In genomic region chr1:11488966-11489625, GRCh38 we compare ENCODE assay signal across 17 cellular contexts. TPM values are rescaled to one million over a fixed set of nuclear protein-coding genes. Genes with fewer than 3 reads are reported as not detected.
DNase-seq lines count a peak whose midpoint lies in the region; ATAC-seq and TF ChIP-seq lines count a peak whose summit lies in the region.
"Had no signal": no experiment of that assay in that cellular context is flagged by ENCODE, and none has a peak within 500 bp of the region (broad histone marks: within the 10 kb centered on the region; RNA-seq: fewer than 3 reads in every experiment).

No MANE protein-coding gene starts in this region.

- H3K14ac ChIP-seq in neuronal stem cell (ENCODE audit: low read length) = no peak overlapping the region

- peaks cover 8% of the 10 kb centered on the region; the same call in 1 of the 2 replicates for H3K36me3 Mint-ChIP-seq in WTC11
- peaks cover 0 to 4% (median 0%) of the 10 kb centered on the region in 5 donors for H3K36me3 Mint-ChIP-seq in naive thymus-derived CD4-positive, alpha-beta T cell
- H3K36me3 Mint-ChIP-seq in activated naive CD8-positive, alpha-beta T cell treated with anti-CD3 and anti-CD28 coated beads for 36 hours = no peaks in the 10 kb centered on the region
- H3K36me3 Mint-ChIP-seq: CD4-positive, alpha-beta memory T cell had no signal

- no CpG with 5 or more reads among the region's 11 CpGs for WGBS in neuronal stem cell (ENCODE audit: extremely low coverage in 2 of 2, insufficient read length in 2 of 2, insufficient replicate concordance in 1 of 2), 2 donors

- DNase-seq in WTC11 (ENCODE audit: low spot score) (peak; percentile 9), neuronal stem cell (ENCODE audit: low spot score) (no peak), sciatic nerve (ENCODE audit: low spot score) (peak; percentile 33), GM20000 (ENCODE audit: low spot score) (no peak)
- DNase-seq in naive thymus-derived CD4-positive, alpha-beta T cell = no peak
- DNase-seq in activated naive CD8-positive, alpha-beta T cell treated with anti-CD3 and anti-CD28 coated beads for 36 hours = no peak
- DNase-seq: C1 segment of cervical spinal cord; Calu3; CD4-positive, alpha-beta memory T cell; COR-L47; DMS53; DMS79 treated with DMSO at 0.1 percent for 48 hours; GF-D8; GM23248; H9 had no signal

- no peak overlapping the region for H3K23ac ChIP-seq in neuronal stem cell (ENCODE audit: low read depth, low read length, poor library complexity)

- no peak overlapping the region for H2BK120ac ChIP-seq in neuronal stem cell (ENCODE audit: low read depth, low read length)

- intact Hi-C loops in sciatic nerve (cut with DNase I) = no loop called here
- intact Hi-C loops in naive thymus-derived CD4-positive, alpha-beta T cell (cut with micrococcal nuclease) = no loop called here

- no peaks in the 10 kb centered on the region for H3K79me1 ChIP-seq in neuronal stem cell (ENCODE audit: low read depth, low read length)

- no peak overlapping the region for H3K9ac ChIP-seq in neuronal stem cell (ENCODE audit: low read depth, low read length, poor library complexity)
- H3K9ac ChIP-seq: GM23248 had no signal

- no peak overlapping the region for H4K8ac ChIP-seq in neuronal stem cell (ENCODE audit: low read depth, low read length)

- H3K4ac ChIP-seq in neuronal stem cell (ENCODE audit: low read length) = no peak overlapping the region

- H3K4me3 Mint-ChIP-seq in WTC11 = no peak overlapping the region
- no peak overlapping the region for H3K4me3 Mint-ChIP-seq in naive thymus-derived CD4-positive, alpha-beta T cell
- no peak overlapping the region for H3K4me3 Mint-ChIP-seq in activated naive CD8-positive, alpha-beta T cell treated with anti-CD3 and anti-CD28 coated beads for 36 hours
- H3K4me3 Mint-ChIP-seq: CD4-positive, alpha-beta memory T cell; H9 had no signal

- H3K4me3 ChIP-seq in neuronal stem cell (ENCODE audit: low read length in 2 of 2) = no peak overlapping the region
- no peak overlapping the region for H3K4me3 ChIP-seq in naive thymus-derived CD4-positive, alpha-beta T cell (ENCODE audit: low read length)
- H3K4me3 ChIP-seq: GM23248 had no signal

- TF ChIP-seq CTCF in WTC11 (IDR thresholded peaks at IDR 0.05) (no peak), GM20000 (IDR thresholded peaks at IDR 0.05; ENCODE audit: extremely low read depth, missing control alignments) (no peak)

- H2BK12ac ChIP-seq in neuronal stem cell (ENCODE audit: low read length) = no peak overlapping the region

- no peak overlapping the region for H2AFZ ChIP-seq in neuronal stem cell (ENCODE audit: low read length)
- H2AFZ ChIP-seq: GM23248 had no signal

- no peaks in the 10 kb centered on the region for H3K36me3 ChIP-seq in neuronal stem cell (replicated peaks in 1 of 2; ENCODE audit: control insufficient read depth in 2 of 2, insufficient read depth in 2 of 2, low read length in 2 of 2)
- H3K36me3 ChIP-seq in naive thymus-derived CD4-positive, alpha-beta T cell (ENCODE audit: control insufficient read depth in 2 of 3, insufficient read depth in 3 of 3, low read length in 3 of 3) = no peaks in the 10 kb centered on the region

- H3K4me1 ChIP-seq in neuronal stem cell (ENCODE audit: control insufficient read depth in 2 of 2, insufficient read depth in 1 of 2, low read depth in 1 of 2, low read length in 2 of 2) = peaks cover 0 to 14% of the 10 kb centered on the region in 2 donors
- H3K4me1 ChIP-seq in naive thymus-derived CD4-positive, alpha-beta T cell (ENCODE audit: control insufficient read depth in 2 of 2, insufficient read depth in 2 of 2, low read length in 2 of 2) = no peaks in the 10 kb centered on the region

- peak overlapping the region; percentile 35 for H2BK15ac ChIP-seq in neuronal stem cell (ENCODE audit: low read length)

- POLR2A ChIA-PET in WTC11 (lab: Charles Lee) = no interaction called here
- POLR2A ChIA-PET in naive thymus-derived CD4-positive, alpha-beta T cell (lab: Charles Lee) = no interaction called here

- CTCF ChIA-PET in WTC11 (lab: Charles Lee) = interaction anchor here (0.5 to 4.1 kb wide), 7 partner anchors 10 to 528 kb away, joined by 3 to 24 read pairs (median 4); partner anchors contain the start of gene DISP3
- CTCF ChIA-PET in naive thymus-derived CD4-positive, alpha-beta T cell (lab: Charles Lee) = no interaction called here

- no peak overlapping the region for H2AK5ac ChIP-seq in neuronal stem cell (ENCODE audit: low read depth, low read length)

- no peak for ATAC-seq in WTC11
- ATAC-seq in sciatic nerve = no peak
- ATAC-seq in naive thymus-derived CD4-positive, alpha-beta T cell = no peak
- ATAC-seq: HCT116 had no signal

- H3K4me1 Mint-ChIP-seq in WTC11 = peaks cover 22% of the 10 kb centered on the region
- H3K4me1 Mint-ChIP-seq in naive thymus-derived CD4-positive, alpha-beta T cell = peaks cover 0 to under 1% (median 0%) of the 10 kb centered on the region in 7 donors
- H3K4me1 Mint-ChIP-seq in activated naive CD8-positive, alpha-beta T cell treated with anti-CD3 and anti-CD28 coated beads for 36 hours = no peaks in the 10 kb centered on the region
- H3K4me1 Mint-ChIP-seq: CD4-positive, alpha-beta memory T cell had no signal

- no peak overlapping the region for H3K27ac ChIP-seq in neuronal stem cell (replicated peaks; ENCODE audit: low read length)
- no peak overlapping the region for H3K27ac ChIP-seq in naive thymus-derived CD4-positive, alpha-beta T cell (ENCODE audit: low read depth, low read length)
- H3K27ac ChIP-seq: GM23248 had no signal

- H3K4me2 ChIP-seq in neuronal stem cell (ENCODE audit: insufficient read depth, low read length, poor library complexity, severe bottlenecking) = no peak overlapping the region

- H4K91ac ChIP-seq in neuronal stem cell (ENCODE audit: low read depth, low read length, poor library complexity) = no peak overlapping the region

- no peaks in the 10 kb centered on the region for H3K27me3 ChIP-seq in neuronal stem cell (ENCODE audit: control insufficient read depth in 3 of 3, insufficient read depth in 3 of 3, low read depth in 1 of 3, low read length in 3 of 3)
- H3K27me3 ChIP-seq in naive thymus-derived CD4-positive, alpha-beta T cell (ENCODE audit: control insufficient read depth in 2 of 2, insufficient read depth in 2 of 2, low read length in 2 of 2) = no peaks in the 10 kb centered on the region

- no peaks in the 10 kb centered on the region for H3K27me3 Mint-ChIP-seq in WTC11 (ENCODE audit: low read depth)
- peaks cover 4 to 28% (median 5%) of the 10 kb centered on the region in 5 donors for H3K27me3 Mint-ChIP-seq in naive thymus-derived CD4-positive, alpha-beta T cell
- peaks cover 19% of the 10 kb centered on the region for H3K27me3 Mint-ChIP-seq in activated naive CD8-positive, alpha-beta T cell treated with anti-CD3 and anti-CD28 coated beads for 36 hours

- no peak overlapping the region for H3K27ac Mint-ChIP-seq in WTC11
- H3K27ac Mint-ChIP-seq in naive thymus-derived CD4-positive, alpha-beta T cell = no peak overlapping the region
- no peak overlapping the region for H3K27ac Mint-ChIP-seq in activated naive CD8-positive, alpha-beta T cell treated with anti-CD3 and anti-CD28 coated beads for 36 hours
- H3K27ac Mint-ChIP-seq: CD4-positive, alpha-beta memory T cell had no signal

- no peak overlapping the region for H2BK5ac ChIP-seq in neuronal stem cell (ENCODE audit: low read length)

- peaks cover 0 to 3% of the 10 kb centered on the region in 2 donors for H3K9me3 ChIP-seq in neuronal stem cell (replicated peaks in 1 of 2; ENCODE audit: control insufficient read depth in 2 of 2, insufficient read depth in 1 of 2, low read depth in 1 of 2, low read length in 2 of 2)
- no peaks in the 10 kb centered on the region for H3K9me3 ChIP-seq in naive thymus-derived CD4-positive, alpha-beta T cell (ENCODE audit: control insufficient read depth in 2 of 3, low read length in 3 of 3)

- peak overlapping the region; percentile 55 for H3K18ac ChIP-seq in neuronal stem cell (ENCODE audit: low read length)

- H3K9me3 Mint-ChIP-seq in WTC11 = peaks cover 7% of the 10 kb centered on the region
- H3K9me3 Mint-ChIP-seq in naive thymus-derived CD4-positive, alpha-beta T cell = peaks cover 0 to 12% (median 0%) of the 10 kb centered on the region in 11 donors
- no peaks in the 10 kb centered on the region for H3K9me3 Mint-ChIP-seq in activated naive CD8-positive, alpha-beta T cell treated with anti-CD3 and anti-CD28 coated beads for 36 hours

TF ChIP-seq in WTC11, 78 proteins besides CTCF, POLR2A, EP300 and RAD21 (continues in another document):
- TF ChIP-seq ZNF232 (CRISPR knock-in tag; IDR thresholded peaks at IDR 0.05) (no peak), PREB (CRISPR knock-in tag; IDR thresholded peaks at IDR 0.05; ENCODE audit: borderline replicate concordance) (no peak), ZNF512 (CRISPR knock-in tag; IDR thresholded peaks at IDR 0.05; ENCODE audit: borderline replicate concordance) (no peak)

RNA-seq across cellular contexts. Expression of gene DISP3, which starts 10.1 kb away (rescaled TPM):
- total RNA-seq in WTC11 (2021) (5.9 to 6.1 TPM (median 6.0 TPM) in 3 replicates), sciatic nerve (0.18 TPM)
- 1.1 TPM for polyA plus RNA-seq in neuronal stem cell (2013, experiment 1 of 2)
- 1.3 TPM for polyA plus RNA-seq in neuronal stem cell (2013, experiment 2 of 2)
- under 1 TPM; 0.14 to 0.95 (median 0.24) TPM for total RNA-seq in naive thymus-derived CD4-positive, alpha-beta T cell
- polyA plus RNA-seq in naive thymus-derived CD4-positive, alpha-beta T cell = under 1 TPM; 0.46 to 0.53 TPM
- total RNA-seq in activated naive CD8-positive, alpha-beta T cell treated with anti-CD3 and anti-CD28 coated beads for 36 hours = under 1 TPM; 0.20 to 0.58 TPM
- total RNA-seq: G401, GM23248 had no signal
- polyA plus RNA-seq: GM23248 had no signal

Comparison
In these comparisons a context has a peak if more than half of its experiments do, and no peak if none do; other contexts are left out.
1. DNase-seq: peak in WTC11 (single experiment) and sciatic nerve (single experiment); none in neuronal stem cell (single experiment), naive thymus-derived CD4-positive, alpha-beta T cell (0 of 9), GM20000 (single experiment) and activated naive CD8-positive, alpha-beta T cell treated with anti-CD3 and anti-CD28 coated beads for 36 hours (single experiment).